1 cellular context compared by ENCODE assay signal in genomic region chr7:84139986-84140729, GRCh38.
TF ChIP-seq lines count a peak whose summit lies in the region.

No MANE protein-coding gene starts in this region.

TF ChIP-seq in endothelial cell of umbilical vein, 7 proteins besides CTCF, POLR2A, EP300 and RAD21:
- TF ChIP-seq JUN (IDR thresholded peaks at IDR 0.05; ENCODE audit: borderline replicate concordance, insufficient read depth, insufficient read length, low read depth): peak; percentile 54
- no peak for TF ChIP-seq MYC (IDR thresholded peaks at IDR 0.05; ENCODE audit: low read depth, low read length)
- TF ChIP-seq FOS (IDR thresholded peaks at IDR 0.05; ENCODE audit: borderline replicate concordance, insufficient read depth, low read length): peak; percentile 70
